In genomic region chr1:109844609-109845008, GRCh38 we compare ENCODE assay signal across 28 cellular contexts.
DNase-seq lines count a peak whose midpoint lies in the region; ATAC-seq, FAIRE-seq and TF ChIP-seq lines count a peak whose summit lies in the region.
"Had no signal": no experiment of that assay in that cellular context is flagged by ENCODE, and none has a peak within 500 bp of the region (broad histone marks: within the 10 kb centered on the region; RNA-seq: fewer than 3 reads in every experiment).

No MANE protein-coding gene starts in this region.

- H3K36me3 Mint-ChIP-seq in type B pancreatic cell = no peaks in the 10 kb centered on the region
- peaks cover 6% of the 10 kb centered on the region for H3K36me3 Mint-ChIP-seq in T-helper 2 cell treated with Interferon-gamma antibody and Interleukin-4, amounts not matched to agents 5 μg/mL and 100 μg/mL, for 36 hours (ENCODE audit: low read depth)
- H3K36me3 Mint-ChIP-seq: CD14-positive monocyte; CD4-positive, alpha-beta memory T cell; CD4-positive, CD25-positive, alpha-beta regulatory T cell had no signal

- H3K9me3 Mint-ChIP-seq in type B pancreatic cell = no peaks in the 10 kb centered on the region
- H3K9me3 Mint-ChIP-seq in T-helper 2 cell treated with Interferon-gamma antibody and Interleukin-4, amounts not matched to agents 5 μg/mL and 100 μg/mL, for 36 hours = peaks cover 4% of the 10 kb centered on the region

- DNase-seq in OCI-M1 (lab: John Stamatoyannopoulos, UW) (peak; percentile 12), WERI-Rb-1 (no peak), K562 (ENCODE audit: extremely low read depth in 1 of 4, low spot score in 3 of 4) (no peak), type B pancreatic cell (ENCODE audit: extremely low spot score, unreplicated experiment) (peak; percentile 11)
- no peak for DNase-seq in activated naive CD4-positive, alpha-beta T cell (lab: John Stamatoyannopoulos, UW)
- no peak for DNase-seq in activated T-cell treated with anti-CD3 and anti-CD28 coated beads, Interleukin-2, amount 50 U/mL, for 1 hour
- no peak for DNase-seq in T-helper 2 cell treated with Interferon-gamma antibody and Interleukin-4, amounts not matched to agents 5 μg/mL and 100 μg/mL, for 36 hours (ENCODE audit: low spot score)
- DNase-seq: 8988T; ACHN; BE2C; C1 segment of cervical spinal cord; CD4-positive, alpha-beta memory T cell; CD4-positive, CD25-positive, alpha-beta regulatory T cell; CD8-positive, alpha-beta memory T cell; COR-L47; DMS 273 treated with DMSO at 0.1 percent for 48 hours; DMS153; DMS53; DMS79; DND-41; EL; GDM1 had no signal

- H3K27ac ChIP-seq in WERI-Rb-1 = peak overlapping the region; percentile 58
- H3K27ac ChIP-seq in K562 (ENCODE audit: extremely low read depth, low read depth, low read length) = no peak overlapping the region
- H3K27ac ChIP-seq: BLaER1 had no signal

- H4K20me1 ChIP-seq in K562 (replicated peaks; ENCODE audit: control insufficient read depth, insufficient read depth, low read length) = no peaks in the 10 kb centered on the region
- H4K20me1 ChIP-seq: BLaER1 had no signal

- CTCF ChIA-PET in K562 (lab: Yijun Ruan, JAX; ENCODE audit: low intra/inter-chr PET ratio) = no interaction called here

- H3K9ac ChIP-seq in K562 (ENCODE audit: insufficient read depth in 1 of 2, low read depth in 2 of 2, low read length in 2 of 2) = no peak overlapping the region
- H3K9ac ChIP-seq: BLaER1 had no signal

- no peaks in the 10 kb centered on the region for H3K27me3 Mint-ChIP-seq in type B pancreatic cell
- no peaks in the 10 kb centered on the region for H3K27me3 Mint-ChIP-seq in T-helper 2 cell treated with Interferon-gamma antibody and Interleukin-4, amounts not matched to agents 5 μg/mL and 100 μg/mL, for 36 hours (ENCODE audit: low read depth)
- H3K27me3 Mint-ChIP-seq: CD4-positive, alpha-beta memory T cell had no signal

- TF ChIP-seq CTCF in WERI-Rb-1 (IDR thresholded peaks at IDR 0.05; ENCODE audit: low read depth, low read length) (no peak), K562 (IDR thresholded peaks at IDR 0.05 in 2 of 3, conservative IDR thresholded peaks at IDR 0.05 in 1 of 3; ENCODE audit: insufficient read depth in 2 of 3, low read depth in 1 of 3, low read length in 3 of 3) (no peak), type B pancreatic cell (conservative IDR thresholded peaks at IDR 0.05) (no peak)

- in situ Hi-C loops in K562 (cut with MboI) = no loop called here

- no peak overlapping the region for H3K4me3 Mint-ChIP-seq in type B pancreatic cell
- H3K4me3 Mint-ChIP-seq in T-helper 2 cell treated with Interferon-gamma antibody and Interleukin-4, amounts not matched to agents 5 μg/mL and 100 μg/mL, for 36 hours = no peak overlapping the region
- H3K4me3 Mint-ChIP-seq: CD14-positive monocyte; CD4-positive, alpha-beta memory T cell; CD4-positive, CD25-positive, alpha-beta regulatory T cell; CD8-positive, alpha-beta memory T cell had no signal

- H3K4me1 ChIP-seq in K562 (replicated peaks in 1 of 2; ENCODE audit: control insufficient read depth in 2 of 2, insufficient read depth in 2 of 2, low read length in 2 of 2) = peaks cover 0 to 9% of the 10 kb centered on the region in 2 experiments; a peak in 3 of 5 replicates

- H3K9me3 ChIP-seq in WERI-Rb-1 (ENCODE audit: severe bottlenecking) (no peaks in the 10 kb centered on the region), K562 (replicated peaks; ENCODE audit: control insufficient read depth, insufficient read depth, low read depth, low read length) (no peaks in the 10 kb centered on the region)
- H3K9me3 ChIP-seq: BE2C had no signal

- BruUV-seq in K562 (replicated peaks; lab: Mats Ljungman, UMichigan) = no TSS peak

- H3K4me1 Mint-ChIP-seq in type B pancreatic cell (ENCODE audit: unreplicated experiment) = peaks cover 8% of the 10 kb centered on the region
- no peaks in the 10 kb centered on the region for H3K4me1 Mint-ChIP-seq in T-helper 2 cell treated with Interferon-gamma antibody and Interleukin-4, amounts not matched to agents 5 μg/mL and 100 μg/mL, for 36 hours (ENCODE audit: low read depth)
- H3K4me1 Mint-ChIP-seq: CD14-positive monocyte; CD8-positive, alpha-beta memory T cell had no signal

- H3K79me2 ChIP-seq in K562 (ENCODE audit: control insufficient read depth, insufficient read depth, low read length) = no peaks in the 10 kb centered on the region

- TF ChIP-seq EP300 in K562 (IDR thresholded peaks at IDR 0.05; ENCODE audit: low read length) = no peak

- H3K36me3 ChIP-seq in WERI-Rb-1 (no peaks in the 10 kb centered on the region), K562 (ENCODE audit: control insufficient read depth, insufficient read depth, low read length) (no peaks in the 10 kb centered on the region)
- H3K36me3 ChIP-seq: BE2C, BLaER1 had no signal

- H3K9me1 ChIP-seq in K562 (ENCODE audit: control insufficient read depth, insufficient read depth, low read length) = no peaks in the 10 kb centered on the region

- peak overlapping the region; percentile 65 for H2AFZ ChIP-seq in K562 (ENCODE audit: low read depth, low read length)

- whole genome bisulfite sequencing in K562 (ENCODE audit: insufficient coverage, low coverage, missing lambda C conversion rate) = 13% methylated on average over 2 of the region's 2 CpGs

- TF ChIP-seq RAD21 in K562 (CRISPR knock-in tag; conservative IDR thresholded peaks at IDR 0.05 in 1 of 2, IDR thresholded peaks at IDR 0.05 in 1 of 2) = no peak

- no peaks in the 10 kb centered on the region for H3K27me3 ChIP-seq in WERI-Rb-1 (ENCODE audit: insufficient read depth, low read depth, severe bottlenecking)
- H3K27me3 ChIP-seq in K562 (ENCODE audit: control insufficient read depth in 2 of 2, insufficient read depth in 2 of 2, low read length in 2 of 2) = no peaks in the 10 kb centered on the region
- H3K27me3 ChIP-seq: BE2C, BLaER1 had no signal

- TF ChIP-seq POLR2A in K562 (conservative IDR thresholded peaks at IDR 0.05) = no peak

- no peak; the same call in 2 of the 3 replicates for ATAC-seq in K562
- no peak for ATAC-seq in HG03135 (IDR thresholded peaks at IDR 0.05; ENCODE audit: unreplicated experiment)

- H3K27ac Mint-ChIP-seq in type B pancreatic cell = no peak overlapping the region
- no peak overlapping the region for H3K27ac Mint-ChIP-seq in T-helper 2 cell treated with Interferon-gamma antibody and Interleukin-4, amounts not matched to agents 5 μg/mL and 100 μg/mL, for 36 hours
- H3K27ac Mint-ChIP-seq: CD14-positive monocyte; CD4-positive, alpha-beta memory T cell; CD4-positive, CD25-positive, alpha-beta regulatory T cell; CD8-positive, alpha-beta memory T cell had no signal

- intact Hi-C loops in K562 (cut with micrococcal nuclease) = no loop called here

- H3K4me2 ChIP-seq in K562 (ENCODE audit: insufficient read depth, low read length) = peak overlapping the region; percentile 2; the same call in 1 of the 2 replicates
- H3K4me2 ChIP-seq: BLaER1 had no signal

- POLR2A ChIA-PET in K562 (lab: Yijun Ruan, JAX) = interaction anchor here (0.7 to 1.7 kb wide), 4 partner anchors 8 to 233 kb away, joined by 3 to 9 read pairs (median 4); no protein-coding TSS in a partner anchor

- FAIRE-seq in K562 (lab: Jason Lieb, UNC) = no peak
- FAIRE-seq: A204.1, GM12892, GM19239 had no signal

- H3K4me3 ChIP-seq in WERI-Rb-1 (ENCODE audit: low read depth, low read length) (no peak overlapping the region), K562 (no peak overlapping the region)
- H3K4me3 ChIP-seq: BLaER1 had no signal

TF ChIP-seq in K562, 482 proteins besides CTCF, POLR2A, EP300 and RAD21:
- TF ChIP-seq SPI1 (IDR thresholded peaks at IDR 0.05; ENCODE audit: borderline replicate concordance, low read depth, low read length) = peak; percentile 95
- TF ChIP-seq MED1 (CRISPR knock-in tag; IDR thresholded peaks at IDR 0.05; ENCODE audit: borderline replicate concordance) = no peak

Comparison
In these comparisons a context has a peak if more than half of its experiments do, and no peak if none do; other contexts are left out.
1. DNase-seq: peak in OCI-M1 (single experiment) and type B pancreatic cell (single experiment); none in WERI-Rb-1 (single experiment), K562 (0 of 4), activated naive CD4-positive, alpha-beta T cell (0 of 4), activated T-cell treated with anti-CD3 and anti-CD28 coated beads, Interleukin-2, amount 50 U/mL, for 1 hour (single experiment) and T-helper 2 cell treated with Interferon-gamma antibody and Interleukin-4, amounts not matched to agents 5 μg/mL and 100 μg/mL, for 36 hours (single experiment).